In the genomic region with DNA sequence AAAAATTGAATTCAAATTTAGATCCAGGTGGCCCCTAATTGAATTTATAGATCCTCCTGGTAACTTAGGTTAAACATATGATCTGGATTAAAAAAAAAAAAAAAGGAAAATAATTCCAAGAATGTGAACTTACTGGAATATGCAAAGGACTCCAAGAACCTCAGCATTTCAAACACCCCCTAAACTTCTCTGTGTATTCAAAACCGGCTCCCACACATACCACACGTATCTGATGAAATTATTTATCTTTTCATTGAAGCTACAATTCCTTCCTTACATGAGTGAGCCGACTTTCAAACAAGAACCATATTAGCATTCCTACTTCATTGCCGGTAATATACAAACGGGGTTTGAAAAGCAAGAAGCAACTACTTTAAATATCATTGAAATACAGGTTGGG, we compare ENCODE assay signal across 25 cellular contexts.
DNase-seq lines count a peak whose midpoint lies in the region; ATAC-seq and TF ChIP-seq lines count a peak whose summit lies in the region.
"Had no signal": no experiment of that assay in that cellular context is flagged by ENCODE, and none has a peak within 500 bp of the region (broad histone marks: within the 10 kb centered on the region; RNA-seq: fewer than 3 reads in every experiment).

No MANE protein-coding gene starts in this region.

- H3K36me3 ChIP-seq in GM23338 (ENCODE audit: insufficient read depth) (no peaks in the 10 kb centered on the region), skeletal muscle satellite cell (ENCODE audit: insufficient read depth, low read length) (no peaks in the 10 kb centered on the region)
- H3K36me3 ChIP-seq in effector memory CD4-positive, alpha-beta T cell (ENCODE audit: control insufficient read depth, insufficient read depth, low read length): no peaks in the 10 kb centered on the region
- H3K36me3 ChIP-seq: BE2C, prostate gland, stomach had no signal

- DNase-seq in GM23338 (ENCODE audit: low spot score) (peak; percentile 3), chondrocyte (ENCODE audit: low spot score) (no peak), iris pigment epithelial cell (ENCODE audit: low read depth) (peak; percentile 75), cortex of kidney (lab: John Stamatoyannopoulos, UW) (no peak), left colon (no peak)
- DNase-seq in effector memory CD4-positive, alpha-beta T cell: no peak
- DNase-seq: activated CD4-positive, alpha-beta T cell treated with anti-CD3 and anti-CD28 coated beads for 4 hours; activated naive CD4-positive, alpha-beta T cell treated with anti-CD3 and anti-CD28 coated beads, Interleukin-2, amount 50 U/mL, for 16 hours; activated T-cell treated with anti-CD3 and anti-CD28 coated beads, Interleukin-2, amount 50 U/mL, for 72 hours; BE2C; body of pancreas; Caco-2; MM.1S; NCI-H1436 treated with DMSO at 0.1 percent for 48 hours; NCI-H526 treated with DMSO at 0.1 percent for 48 hours; nephron progenitor cell; small intestine; stomach; T-helper 1 cell had no signal

- H3K4me1 ChIP-seq in GM23338 (ENCODE audit: insufficient read depth): peaks cover 7% of the 10 kb centered on the region; the same call in 1 of the 2 replicates
- H3K4me1 ChIP-seq in skeletal muscle satellite cell (ENCODE audit: control insufficient read depth, insufficient read depth, low read length): peaks cover 40% of the 10 kb centered on the region
- no peaks in the 10 kb centered on the region for H3K4me1 ChIP-seq in effector memory CD4-positive, alpha-beta T cell (ENCODE audit: control insufficient read depth, insufficient read depth, low read length, poor library complexity, severe bottlenecking)
- H3K4me1 ChIP-seq: BE2C, body of pancreas, Caco-2, prostate gland, stomach had no signal

- no peaks in the 10 kb centered on the region for H3K27me3 ChIP-seq in GM23338 (ENCODE audit: insufficient read depth)
- H3K27me3 ChIP-seq in skeletal muscle satellite cell (ENCODE audit: control insufficient read depth, insufficient read depth, low read length): no peaks in the 10 kb centered on the region
- no peaks in the 10 kb centered on the region for H3K27me3 ChIP-seq in effector memory CD4-positive, alpha-beta T cell (replicated peaks; ENCODE audit: control insufficient read depth, insufficient read depth, low read length, poor library complexity, severe bottlenecking)
- H3K27me3 ChIP-seq: BE2C, body of pancreas, stomach had no signal

- no peaks in the 10 kb centered on the region for H3K9me3 ChIP-seq in skeletal muscle satellite cell (replicated peaks; ENCODE audit: low read length)
- no peaks in the 10 kb centered on the region for H3K9me3 ChIP-seq in effector memory CD4-positive, alpha-beta T cell (ENCODE audit: control insufficient read depth, low read length)
- H3K9me3 ChIP-seq: BE2C, body of pancreas, Caco-2, prostate gland, stomach had no signal

- no peak overlapping the region for H3K4me2 ChIP-seq in GM23338
- H3K4me2 ChIP-seq in skeletal muscle satellite cell (ENCODE audit: low read length): no peak overlapping the region

- H3K27ac Mint-ChIP-seq in GM23338 (peak overlapping the region; percentile 16; the same call in 1 of the 2 replicates), chondrocyte (ENCODE audit: unreplicated experiment) (peak overlapping the region; percentile 38)
- H3K27ac Mint-ChIP-seq: activated T-cell treated with anti-CD3 and anti-CD28 coated beads, Interleukin-2, amount 50 U/mL, for 72 hours; nephron progenitor cell; type B pancreatic cell had no signal

- H3K27me3 Mint-ChIP-seq in GM23338 (ENCODE audit: insufficient read depth, low read depth, poor library complexity): peaks cover 3% of the 10 kb centered on the region
- H3K27me3 Mint-ChIP-seq in chondrocyte (ENCODE audit: low read depth): no peaks in the 10 kb centered on the region

- H4K20me1 ChIP-seq in GM23338 (replicated peaks; ENCODE audit: insufficient read depth): no peaks in the 10 kb centered on the region

- H3K9ac ChIP-seq in skeletal muscle satellite cell (ENCODE audit: low read depth, low read length): peak overlapping the region; percentile 24

- intact Hi-C loops in left colon (cut with DNase I, micrococcal nuclease): no loop called here

- TF ChIP-seq CTCF in GM23338 (conservative IDR thresholded peaks at IDR 0.05; ENCODE audit: low read depth in 2 of 2): no peak
- no peak for TF ChIP-seq CTCF in chondrocyte (IDR thresholded peaks at IDR 0.05)

- peak overlapping the region; percentile 77; the same call in 1 of the 2 replicates for H2AFZ ChIP-seq in GM23338

- ATAC-seq in GM23338 (no peak), left colon (no peak), GM19324 (IDR thresholded peaks at IDR 0.05; ENCODE audit: low FRiP score, unreplicated experiment) (no peak)
- ATAC-seq: activated T-cell treated with anti-CD3 and anti-CD28 coated beads, Interleukin-2, amount 50 U/mL, for 72 hours; body of pancreas; Right ventricle myocardium inferior had no signal

- H3K9me2 ChIP-seq in GM23338 (ENCODE audit: insufficient read depth): no peaks in the 10 kb centered on the region

- H3K79me2 ChIP-seq in GM23338 (replicated peaks; ENCODE audit: insufficient read depth): no peaks in the 10 kb centered on the region

- H3K27ac ChIP-seq in GM23338 (ENCODE audit: low read depth): no peak overlapping the region
- H3K27ac ChIP-seq in effector memory CD4-positive, alpha-beta T cell (ENCODE audit: insufficient read depth, low read length, poor library complexity, severe bottlenecking): no peak overlapping the region
- H3K27ac ChIP-seq: body of pancreas, HL-60, prostate gland, stomach had no signal

- no peaks in the 10 kb centered on the region; the same call in 2 of the 3 replicates for H3K9me3 Mint-ChIP-seq in GM23338
- no peaks in the 10 kb centered on the region for H3K9me3 Mint-ChIP-seq in chondrocyte (ENCODE audit: low read depth)
- H3K9me3 Mint-ChIP-seq: activated T-cell treated with anti-CD3 and anti-CD28 coated beads, Interleukin-2, amount 50 U/mL, for 72 hours; nephron progenitor cell; type B pancreatic cell had no signal

- H3K4me3 ChIP-seq in GM23338 (no peak overlapping the region), skeletal muscle satellite cell (ENCODE audit: low read length) (no peak overlapping the region)
- no peak overlapping the region for H3K4me3 ChIP-seq in effector memory CD4-positive, alpha-beta T cell (ENCODE audit: insufficient read depth, low read depth, low read length, poor library complexity, severe bottlenecking)
- H3K4me3 ChIP-seq: body of pancreas, prostate gland, stomach had no signal

- no peak overlapping the region for H3K4me3 Mint-ChIP-seq in GM23338
- no peak overlapping the region for H3K4me3 Mint-ChIP-seq in chondrocyte (ENCODE audit: unreplicated experiment)
- H3K4me3 Mint-ChIP-seq: activated T-cell treated with anti-CD3 and anti-CD28 coated beads, Interleukin-2, amount 50 U/mL, for 72 hours; nephron progenitor cell; type B pancreatic cell had no signal

- H3K4me1 Mint-ChIP-seq in GM23338 (peaks cover 21% of the 10 kb centered on the region; the same call in 2 of the 3 replicates), chondrocyte (ENCODE audit: low read depth) (peaks cover 16% of the 10 kb centered on the region)

- H3K36me3 Mint-ChIP-seq in GM23338 (ENCODE audit: low read depth): no peaks in the 10 kb centered on the region
- no peaks in the 10 kb centered on the region for H3K36me3 Mint-ChIP-seq in chondrocyte (ENCODE audit: low read depth)
- H3K36me3 Mint-ChIP-seq: type B pancreatic cell had no signal

- no peaks in the 10 kb centered on the region for H3F3A ChIP-seq in GM23338 (replicated peaks; ENCODE audit: low read depth)

TF ChIP-seq in GM23338, 12 proteins besides CTCF, POLR2A, EP300 and RAD21 (continues in another document):
- TF ChIP-seq ZNF331 (CRISPR knock-in tag; IDR thresholded peaks at IDR 0.05; ENCODE audit: low read depth) (no peak), ZNF114 (CRISPR knock-in tag; IDR thresholded peaks at IDR 0.05) (no peak), STAT1 (IDR thresholded peaks at IDR 0.05; ENCODE audit: unreplicated experiment) (no peak)
- TF ChIP-seq, protein P1, sequence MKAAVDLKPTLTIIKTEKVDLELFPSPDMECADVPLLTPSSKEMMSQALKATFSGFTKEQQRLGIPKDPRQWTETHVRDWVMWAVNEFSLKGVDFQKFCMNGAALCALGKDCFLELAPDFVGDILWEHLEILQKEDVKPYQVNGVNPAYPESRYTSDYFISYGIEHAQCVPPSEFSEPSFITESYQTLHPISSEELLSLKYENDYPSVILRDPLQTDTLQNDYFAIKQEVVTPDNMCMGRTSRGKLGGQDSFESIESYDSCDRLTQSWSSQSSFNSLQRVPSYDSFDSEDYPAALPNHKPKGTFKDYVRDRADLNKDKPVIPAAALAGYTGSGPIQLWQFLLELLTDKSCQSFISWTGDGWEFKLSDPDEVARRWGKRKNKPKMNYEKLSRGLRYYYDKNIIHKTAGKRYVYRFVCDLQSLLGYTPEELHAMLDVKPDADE (IDR thresholded peaks at IDR 0.05): no peak

Comparison
In these comparisons a context has a peak if more than half of its experiments do, and no peak if none do; other contexts are left out.
1. DNase-seq: peak in GM23338 (single experiment) and iris pigment epithelial cell (single experiment); none in chondrocyte (single experiment), cortex of kidney (single experiment), left colon (0 of 2) and effector memory CD4-positive, alpha-beta T cell (0 of 3).